In genomic region chr17:81664051-81664470, GRCh38 we compare ENCODE assay signal across 2 cellular contexts.
TF ChIP-seq lines count a peak whose summit lies in the region.

No MANE protein-coding gene starts in this region.

TF ChIP-seq in WTC11, 78 proteins besides CTCF, POLR2A, EP300 and RAD21:
- TF ChIP-seq GABPB1 (CRISPR knock-in tag; IDR thresholded peaks at IDR 0.05) (no peak), EMX1 (CRISPR knock-in tag; IDR thresholded peaks at IDR 0.05) (no peak), NR2C2 (CRISPR knock-in tag; IDR thresholded peaks at IDR 0.05) (no peak), GTF2I (CRISPR knock-in tag; conservative IDR thresholded peaks at IDR 0.05) (no peak), ATF2 (CRISPR knock-in tag; IDR thresholded peaks at IDR 0.05; ENCODE audit: borderline replicate concordance, low read depth) (no peak), SMAD3 (CRISPR knock-in tag; IDR thresholded peaks at IDR 0.05; ENCODE audit: borderline replicate concordance) (no peak), ZNF263 (CRISPR knock-in tag; IDR thresholded peaks at IDR 0.05; ENCODE audit: low read depth) (no peak), RELA (CRISPR knock-in tag; IDR thresholded peaks at IDR 0.05; ENCODE audit: borderline replicate concordance) (no peak), GRHL2 (CRISPR knock-in tag; IDR thresholded peaks at IDR 0.05; ENCODE audit: insufficient replicate concordance, severe bottlenecking) (no peak)
- TF ChIP-seq, protein P1, sequence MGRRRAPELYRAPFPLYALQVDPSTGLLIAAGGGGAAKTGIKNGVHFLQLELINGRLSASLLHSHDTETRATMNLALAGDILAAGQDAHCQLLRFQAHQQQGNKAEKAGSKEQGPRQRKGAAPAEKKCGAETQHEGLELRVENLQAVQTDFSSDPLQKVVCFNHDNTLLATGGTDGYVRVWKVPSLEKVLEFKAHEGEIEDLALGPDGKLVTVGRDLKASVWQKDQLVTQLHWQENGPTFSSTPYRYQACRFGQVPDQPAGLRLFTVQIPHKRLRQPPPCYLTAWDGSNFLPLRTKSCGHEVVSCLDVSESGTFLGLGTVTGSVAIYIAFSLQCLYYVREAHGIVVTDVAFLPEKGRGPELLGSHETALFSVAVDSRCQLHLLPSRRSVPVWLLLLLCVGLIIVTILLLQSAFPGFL (CRISPR knock-in tag; IDR thresholded peaks at IDR 0.05; ENCODE audit: borderline replicate concordance), result no peak
- TF ChIP-seq, protein P2, sequence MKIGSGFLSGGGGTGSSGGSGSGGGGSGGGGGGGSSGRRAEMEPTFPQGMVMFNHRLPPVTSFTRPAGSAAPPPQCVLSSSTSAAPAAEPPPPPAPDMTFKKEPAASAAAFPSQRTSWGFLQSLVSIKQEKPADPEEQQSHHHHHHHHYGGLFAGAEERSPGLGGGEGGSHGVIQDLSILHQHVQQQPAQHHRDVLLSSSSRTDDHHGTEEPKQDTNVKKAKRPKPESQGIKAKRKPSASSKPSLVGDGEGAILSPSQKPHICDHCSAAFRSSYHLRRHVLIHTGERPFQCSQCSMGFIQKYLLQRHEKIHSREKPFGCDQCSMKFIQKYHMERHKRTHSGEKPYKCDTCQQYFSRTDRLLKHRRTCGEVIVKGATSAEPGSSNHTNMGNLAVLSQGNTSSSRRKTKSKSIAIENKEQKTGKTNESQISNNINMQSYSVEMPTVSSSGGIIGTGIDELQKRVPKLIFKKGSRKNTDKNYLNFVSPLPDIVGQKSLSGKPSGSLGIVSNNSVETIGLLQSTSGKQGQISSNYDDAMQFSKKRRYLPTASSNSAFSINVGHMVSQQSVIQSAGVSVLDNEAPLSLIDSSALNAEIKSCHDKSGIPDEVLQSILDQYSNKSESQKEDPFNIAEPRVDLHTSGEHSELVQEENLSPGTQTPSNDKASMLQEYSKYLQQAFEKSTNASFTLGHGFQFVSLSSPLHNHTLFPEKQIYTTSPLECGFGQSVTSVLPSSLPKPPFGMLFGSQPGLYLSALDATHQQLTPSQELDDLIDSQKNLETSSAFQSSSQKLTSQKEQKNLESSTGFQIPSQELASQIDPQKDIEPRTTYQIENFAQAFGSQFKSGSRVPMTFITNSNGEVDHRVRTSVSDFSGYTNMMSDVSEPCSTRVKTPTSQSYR (CRISPR knock-in tag; IDR thresholded peaks at IDR 0.05), result no peak

TF ChIP-seq in H1, 55 proteins besides CTCF, POLR2A, EP300 and RAD21:
- TF ChIP-seq SIX5 (IDR thresholded peaks at IDR 0.05; ENCODE audit: low read depth, low read length), result no peak
- TF ChIP-seq FOSL1 (IDR thresholded peaks at IDR 0.05; ENCODE audit: insufficient read depth, low read depth, low read length), result no peak
- TF ChIP-seq CBX8 (IDR thresholded peaks at IDR 0.05; ENCODE audit: borderline replicate concordance, low read depth, low read length), result no peak
